28 cellular contexts compared by ENCODE assay signal in genomic region chr1:81224222-81224621, GRCh38.
"Had no signal": no experiment of that assay in that cellular context is flagged by ENCODE, and none has a peak within 500 bp of the region (broad histone marks: within the 10 kb centered on the region; RNA-seq: fewer than 3 reads in every experiment).

No MANE protein-coding gene starts in this region.

- H3K27ac ChIP-seq: coronary artery, left lung, right lobe of liver, skin epidermis, thoracic aorta, uterus had no signal

- H3K9me3 ChIP-seq: right lobe of liver, thoracic aorta, uterus had no signal

- FAIRE-seq: bronchial epithelial cell had no signal

- DNase-seq: activated CD4-positive, alpha-beta T cell treated with anti-CD3 and anti-CD28 coated beads for 1 hour; activated CD4-positive, alpha-beta T cell treated with anti-CD3 and anti-CD28 coated beads, Interleukin-2, amount 10 ng/mL, durations not matched to agents 7 days and 5 days; activated CD8-positive, alpha-beta memory T cell treated with anti-CD3 and anti-CD28 coated beads, Interleukin-2, amount 10 ng/mL, durations not matched to agents 7 days and 5 days; activated CD8-positive, alpha-beta T cell treated with anti-CD3 and anti-CD28 coated beads for 36 hours; activated naive CD8-positive, alpha-beta T cell treated with anti-CD3 and anti-CD28 coated beads, Interleukin-2, amount 50 U/mL, for 24 hours; activated T-cell treated with anti-CD3 and anti-CD28 coated beads, Interleukin-2, amount 50 U/mL, for 48 hours; anterior cingulate cortex; cerebellar nuclear complex; effector memory CD8-positive, alpha-beta T cell; head of caudate nucleus; kidney glomerular epithelial cell; left lung; posterior cingulate gyrus; right lobe of liver; stimulated activated CD4-positive, alpha-beta T cell treated with anti-CD3 and anti-CD28 coated beads, Interleukin-12 subunit alpha, Interleukin-12 subunit beta, amount 100 ng/mL, for 4 hours; stimulated activated CD4-positive, alpha-beta T cell treated with anti-CD3 and anti-CD28 coated beads, Interleukin-4, amount 100 ng/mL, for 1 hour; stimulated activated naive CD8-positive, alpha-beta T cell treated with anti-CD3 and anti-CD28 coated beads, Interleukin-15, Interleukin-2, amounts not matched to agents 100 U/mL and 50 U/mL, for 24 hours; T-helper 17 cell; T1000; uterus had no signal

- H3K4me1 ChIP-seq: left lung, right lobe of liver, uterus had no signal

- H3K27me3 Mint-ChIP-seq: activated CD4-positive, alpha-beta T cell treated with anti-CD3 and anti-CD28 coated beads, Interleukin-2, amount 10 ng/mL, durations not matched to agents 7 days and 5 days; activated CD8-positive, alpha-beta memory T cell treated with anti-CD3 and anti-CD28 coated beads, Interleukin-2, amount 10 ng/mL, durations not matched to agents 7 days and 5 days; activated CD8-positive, alpha-beta T cell treated with anti-CD3 and anti-CD28 coated beads for 36 hours; activated naive CD4-positive, alpha-beta T cell treated with anti-CD3 and anti-CD28 coated beads, Interleukin-2, amount 50 U/mL, for 24 hours; activated naive CD8-positive, alpha-beta T cell treated with anti-CD3 and anti-CD28 coated beads, Interleukin-2, amount 50 U/mL, for 24 hours; effector memory CD8-positive, alpha-beta T cell; T-helper 17 cell had no signal

- H3K4me3 Mint-ChIP-seq: activated CD4-positive, alpha-beta T cell treated with anti-CD3 and anti-CD28 coated beads, Interleukin-2, amount 10 ng/mL, durations not matched to agents 7 days and 5 days; activated CD8-positive, alpha-beta memory T cell treated with anti-CD3 and anti-CD28 coated beads, Interleukin-2, amount 10 ng/mL, durations not matched to agents 7 days and 5 days; activated CD8-positive, alpha-beta T cell treated with anti-CD3 and anti-CD28 coated beads for 36 hours; activated naive CD4-positive, alpha-beta T cell treated with anti-CD3 and anti-CD28 coated beads, Interleukin-2, amount 50 U/mL, for 24 hours; activated naive CD8-positive, alpha-beta T cell treated with anti-CD3 and anti-CD28 coated beads, Interleukin-2, amount 50 U/mL, for 24 hours; effector memory CD8-positive, alpha-beta T cell; nephron; T-helper 17 cell; type B pancreatic cell had no signal

- H3K36me3 ChIP-seq: left lung, right lobe of liver, thoracic aorta, uterus had no signal

- H3K9me3 Mint-ChIP-seq: activated CD4-positive, alpha-beta T cell treated with anti-CD3 and anti-CD28 coated beads, Interleukin-2, amount 10 ng/mL, durations not matched to agents 7 days and 5 days; activated CD8-positive, alpha-beta T cell treated with anti-CD3 and anti-CD28 coated beads for 36 hours; activated naive CD4-positive, alpha-beta T cell treated with anti-CD3 and anti-CD28 coated beads, Interleukin-2, amount 50 U/mL, for 24 hours; activated T-helper 2 cell treated with anti-CD3 and anti-CD28 coated beads, Interferon-gamma antibody, Interleukin-2, Interleukin-4, amounts not matched to agents 10 μg/mL and 5 μg/mL and 100 μg/mL, durations not matched to agents 14 hours and 24 hours and 36 hours; nephron; type B pancreatic cell had no signal

- H3K36me3 Mint-ChIP-seq: activated CD8-positive, alpha-beta memory T cell treated with anti-CD3 and anti-CD28 coated beads, Interleukin-2, amount 10 ng/mL, durations not matched to agents 7 days and 5 days; activated naive CD4-positive, alpha-beta T cell treated with anti-CD3 and anti-CD28 coated beads, Interleukin-2, amount 50 U/mL, for 24 hours; type B pancreatic cell had no signal

- H3K4me3 ChIP-seq: coronary artery, left lung, right lobe of liver, skin epidermis, thoracic aorta, uterus had no signal

- H3K27ac Mint-ChIP-seq: activated CD4-positive, alpha-beta T cell treated with anti-CD3 and anti-CD28 coated beads, Interleukin-2, amount 10 ng/mL, durations not matched to agents 7 days and 5 days; activated CD8-positive, alpha-beta memory T cell treated with anti-CD3 and anti-CD28 coated beads, Interleukin-2, amount 10 ng/mL, durations not matched to agents 7 days and 5 days; activated CD8-positive, alpha-beta T cell treated with anti-CD3 and anti-CD28 coated beads for 36 hours; activated naive CD4-positive, alpha-beta T cell treated with anti-CD3 and anti-CD28 coated beads, Interleukin-2, amount 50 U/mL, for 24 hours; activated naive CD8-positive, alpha-beta T cell treated with anti-CD3 and anti-CD28 coated beads, Interleukin-2, amount 50 U/mL, for 24 hours; activated T-helper 2 cell treated with anti-CD3 and anti-CD28 coated beads, Interferon-gamma antibody, Interleukin-2, Interleukin-4, amounts not matched to agents 10 μg/mL and 5 μg/mL and 100 μg/mL, durations not matched to agents 14 hours and 24 hours and 36 hours; effector memory CD8-positive, alpha-beta T cell; nephron; T-helper 17 cell; type B pancreatic cell had no signal

- ATAC-seq: activated CD8-positive, alpha-beta memory T cell treated with anti-CD3 and anti-CD28 coated beads, Interleukin-2, amount 10 ng/mL, durations not matched to agents 7 days and 5 days; activated CD8-positive, alpha-beta T cell treated with anti-CD3 and anti-CD28 coated beads for 36 hours; activated naive CD8-positive, alpha-beta T cell treated with anti-CD3 and anti-CD28 coated beads, Interleukin-2, amount 50 U/mL, for 24 hours; effector memory CD8-positive, alpha-beta T cell; left lung; right lobe of liver; stimulated activated naive CD8-positive, alpha-beta T cell treated with anti-CD3 and anti-CD28 coated beads, Interleukin-15, Interleukin-2, amounts not matched to agents 100 U/mL and 50 U/mL, for 24 hours; T-helper 17 cell had no signal

- H3K4me1 Mint-ChIP-seq: activated CD4-positive, alpha-beta T cell treated with anti-CD3 and anti-CD28 coated beads, Interleukin-2, amount 10 ng/mL, durations not matched to agents 7 days and 5 days; activated CD8-positive, alpha-beta memory T cell treated with anti-CD3 and anti-CD28 coated beads, Interleukin-2, amount 10 ng/mL, durations not matched to agents 7 days and 5 days; activated naive CD4-positive, alpha-beta T cell treated with anti-CD3 and anti-CD28 coated beads, Interleukin-2, amount 50 U/mL, for 24 hours; activated naive CD8-positive, alpha-beta T cell treated with anti-CD3 and anti-CD28 coated beads, Interleukin-2, amount 50 U/mL, for 24 hours; nephron; T-helper 17 cell had no signal

- H3K27me3 ChIP-seq: left lung, right lobe of liver, uterus had no signal
